30 cellular contexts compared by ENCODE assay signal in the genomic region with DNA sequence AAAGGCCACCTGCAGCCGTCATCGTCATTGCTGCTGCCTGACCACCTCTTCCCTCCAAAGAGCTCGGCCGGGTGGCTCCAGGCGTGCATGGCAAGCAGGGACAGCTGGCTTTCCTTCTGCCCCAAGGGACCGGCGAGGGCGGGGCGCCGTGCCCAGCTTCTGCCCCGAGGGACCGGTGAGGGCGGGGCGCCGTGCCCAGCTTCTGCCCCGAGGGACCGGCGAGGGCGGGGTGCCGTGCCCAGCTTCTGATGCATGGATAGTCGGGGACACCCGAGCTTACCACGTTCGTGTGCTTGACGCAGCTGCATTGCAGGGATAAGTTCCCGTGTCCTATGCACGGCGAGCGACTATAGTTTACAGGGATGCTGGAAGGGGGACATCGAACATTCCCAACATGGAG. TPM values are rescaled to one million over a fixed set of nuclear protein-coding genes. Genes with fewer than 3 reads are reported as not detected.
DNase-seq lines count a peak whose midpoint lies in the region; ATAC-seq lines count a peak whose summit lies in the region.
"Had no signal": no experiment of that assay in that cellular context is flagged by ENCODE, and none has a peak within 500 bp of the region (broad histone marks: within the 10 kb centered on the region; RNA-seq: fewer than 3 reads in every experiment).

No MANE protein-coding gene starts in this region.

- intact Hi-C loops in activated CD4-positive, alpha-beta T cell treated with anti-CD3 and anti-CD28 coated beads, Interleukin-2, amount 10 ng/mL, durations not matched to agents 24 days and 14 days (cut with micrococcal nuclease): no loop called here

- no peak overlapping the region for H3K9ac ChIP-seq in BLaER1
- H3K9ac ChIP-seq in mesendoderm (ENCODE audit: low read length): no peak overlapping the region

- H4K5ac ChIP-seq in mesendoderm (ENCODE audit: low read length): no peak overlapping the region

- peak; percentile 89 to 92 for ATAC-seq in naive B cell (ENCODE audit: low read depth in 2 of 2)
- no peak for ATAC-seq in HG02981 (IDR thresholded peaks at IDR 0.05; ENCODE audit: unreplicated experiment)
- no peak for ATAC-seq in GM18861 (IDR thresholded peaks at IDR 0.05; ENCODE audit: unreplicated experiment)
- ATAC-seq: activated CD8-positive, alpha-beta memory T cell treated with anti-CD3 and anti-CD28 coated beads, Interleukin-2, amount 10 ng/mL, durations not matched to agents 7 days and 5 days; activated T-cell treated with anti-CD3 and anti-CD28 coated beads, Interleukin-2, amount 50 U/mL, for 72 hours; esophagus mucosa; foreskin keratinocyte; left lung; sciatic nerve had no signal

- H3K23ac ChIP-seq in mesendoderm (ENCODE audit: low read length): no peak overlapping the region

- peaks cover 6 to 45% (median 25%) of the 10 kb centered on the region in 3 donors for H3K27me3 Mint-ChIP-seq in naive B cell
- H3K27me3 Mint-ChIP-seq in activated CD4-positive, alpha-beta T cell treated with anti-CD3 and anti-CD28 coated beads, Interleukin-2, amount 10 ng/mL, durations not matched to agents 24 days and 14 days: no peaks in the 10 kb centered on the region
- H3K27me3 Mint-ChIP-seq: activated CD4-positive, alpha-beta T cell treated with anti-CD3 and anti-CD28 coated beads, Interleukin-2, amount 10 ng/mL, durations not matched to agents 7 days and 5 days; activated CD8-positive, alpha-beta memory T cell treated with anti-CD3 and anti-CD28 coated beads, Interleukin-2, amount 10 ng/mL, durations not matched to agents 7 days and 5 days; activated naive CD4-positive, alpha-beta T cell treated with anti-CD3 and anti-CD28 coated beads, Interleukin-2, amount 50 U/mL, for 24 hours; CD4-positive, alpha-beta T cell had no signal

- H3K27ac ChIP-seq in BLaER1 (peak overlapping the region; percentile 49; the same call in 1 of the 2 replicates), mesendoderm (ENCODE audit: low read depth, low read length) (no peak overlapping the region)
- H3K27ac ChIP-seq: cardiac muscle cell, foreskin keratinocyte, hepatocyte, left lung, SK-N-MC, stomach, tibial nerve had no signal

- H3K56ac ChIP-seq in mesendoderm (ENCODE audit: low read length): no peak overlapping the region

- no CpG with 5 or more reads among the region's 30 CpGs for WGBS in mesendoderm (ENCODE audit: extremely low coverage, insufficient coverage, low lambda C conversion rate)

- H3K4ac ChIP-seq in mesendoderm (ENCODE audit: low read depth, low read length): no peak overlapping the region

- H3K9me3 ChIP-seq in BLaER1: no peaks in the 10 kb centered on the region
- H3K9me3 ChIP-seq: left lung, stomach, tibial nerve had no signal

- H3K4me3 ChIP-seq in BLaER1 (no peak overlapping the region), mesendoderm (ENCODE audit: low read length) (no peak overlapping the region)
- H3K4me3 ChIP-seq: cardiac muscle cell, hepatocyte, left lung, SK-N-MC, stomach, tibial nerve had no signal

- H3K27ac Mint-ChIP-seq in naive B cell: peak overlapping the region in 3 of 6 donors; percentile 66 to 86 (median 85)
- no peak overlapping the region for H3K27ac Mint-ChIP-seq in activated CD4-positive, alpha-beta T cell treated with anti-CD3 and anti-CD28 coated beads, Interleukin-2, amount 10 ng/mL, durations not matched to agents 24 days and 14 days
- H3K27ac Mint-ChIP-seq: activated CD4-positive, alpha-beta T cell treated with anti-CD3 and anti-CD28 coated beads, Interleukin-2, amount 10 ng/mL, durations not matched to agents 7 days and 5 days; activated CD8-positive, alpha-beta memory T cell treated with anti-CD3 and anti-CD28 coated beads, Interleukin-2, amount 10 ng/mL, durations not matched to agents 7 days and 5 days; activated naive CD4-positive, alpha-beta T cell treated with anti-CD3 and anti-CD28 coated beads, Interleukin-2, amount 50 U/mL, for 24 hours; activated T-cell treated with anti-CD3 and anti-CD28 coated beads, Interleukin-2, amount 50 U/mL, for 72 hours; CD4-positive, alpha-beta T cell; nephron progenitor cell had no signal

- no peaks in the 10 kb centered on the region for H3K36me3 ChIP-seq in BLaER1
- no peaks in the 10 kb centered on the region for H3K36me3 ChIP-seq in mesendoderm (ENCODE audit: control insufficient read depth, insufficient read depth, low read length)
- H3K36me3 ChIP-seq: cardiac muscle cell, left lung, stomach, tibial nerve had no signal

- H3K27me3 ChIP-seq in BLaER1 (peaks cover 43% of the 10 kb centered on the region), mesendoderm (ENCODE audit: insufficient read depth, low read length, poor library complexity) (no peaks in the 10 kb centered on the region)
- H3K27me3 ChIP-seq: cardiac muscle cell, foreskin keratinocyte, hepatocyte, tibial nerve had no signal

- no peak overlapping the region for H2BK120ac ChIP-seq in mesendoderm (ENCODE audit: low read depth, low read length)

- peaks cover 65% of the 10 kb centered on the region for H3K4me1 ChIP-seq in BLaER1
- peaks cover 5% of the 10 kb centered on the region for H3K4me1 ChIP-seq in mesendoderm (ENCODE audit: control insufficient read depth, low read depth, low read length)
- H3K4me1 ChIP-seq: foreskin keratinocyte, left lung had no signal

- no peak overlapping the region for H2BK5ac ChIP-seq in mesendoderm (ENCODE audit: low read length)

- no peaks in the 10 kb centered on the region for H3K79me2 ChIP-seq in mesendoderm (ENCODE audit: control insufficient read depth, insufficient read depth, low read length)
- H3K79me2 ChIP-seq: hepatocyte had no signal

- H3K79me1 ChIP-seq in mesendoderm (ENCODE audit: low read length): no peaks in the 10 kb centered on the region

- H3K9me3 Mint-ChIP-seq in naive B cell: peaks cover 0 to 2% (median 0%) of the 10 kb centered on the region in 7 donors
- H3K9me3 Mint-ChIP-seq in activated CD4-positive, alpha-beta T cell treated with anti-CD3 and anti-CD28 coated beads, Interleukin-2, amount 10 ng/mL, durations not matched to agents 24 days and 14 days: no peaks in the 10 kb centered on the region
- H3K9me3 Mint-ChIP-seq: activated CD4-positive, alpha-beta T cell treated with anti-CD3 and anti-CD28 coated beads, Interleukin-2, amount 10 ng/mL, durations not matched to agents 7 days and 5 days; activated naive CD4-positive, alpha-beta T cell treated with anti-CD3 and anti-CD28 coated beads, Interleukin-2, amount 50 U/mL, for 24 hours; activated T-cell treated with anti-CD3 and anti-CD28 coated beads, Interleukin-2, amount 50 U/mL, for 72 hours; CD4-positive, alpha-beta T cell; nephron progenitor cell had no signal

- H3K4me2 ChIP-seq in BLaER1 (peak overlapping the region; percentile 93), mesendoderm (ENCODE audit: low read length) (no peak overlapping the region)
- H3K4me2 ChIP-seq: hepatocyte had no signal

- H3K36me3 Mint-ChIP-seq in naive B cell: no peaks in the 10 kb centered on the region
- H3K36me3 Mint-ChIP-seq in activated CD4-positive, alpha-beta T cell treated with anti-CD3 and anti-CD28 coated beads, Interleukin-2, amount 10 ng/mL, durations not matched to agents 24 days and 14 days (ENCODE audit: low read depth): no peaks in the 10 kb centered on the region
- H3K36me3 Mint-ChIP-seq: activated CD8-positive, alpha-beta memory T cell treated with anti-CD3 and anti-CD28 coated beads, Interleukin-2, amount 10 ng/mL, durations not matched to agents 7 days and 5 days; activated naive CD4-positive, alpha-beta T cell treated with anti-CD3 and anti-CD28 coated beads, Interleukin-2, amount 50 U/mL, for 24 hours had no signal

- peaks cover 17 to 25% (median 21%) of the 10 kb centered on the region in 3 donors for H3K4me1 Mint-ChIP-seq in naive B cell
- H3K4me1 Mint-ChIP-seq in activated CD4-positive, alpha-beta T cell treated with anti-CD3 and anti-CD28 coated beads, Interleukin-2, amount 10 ng/mL, durations not matched to agents 24 days and 14 days: no peaks in the 10 kb centered on the region
- H3K4me1 Mint-ChIP-seq: activated CD4-positive, alpha-beta T cell treated with anti-CD3 and anti-CD28 coated beads, Interleukin-2, amount 10 ng/mL, durations not matched to agents 7 days and 5 days; activated CD8-positive, alpha-beta memory T cell treated with anti-CD3 and anti-CD28 coated beads, Interleukin-2, amount 10 ng/mL, durations not matched to agents 7 days and 5 days; activated naive CD4-positive, alpha-beta T cell treated with anti-CD3 and anti-CD28 coated beads, Interleukin-2, amount 50 U/mL, for 24 hours had no signal

- H3K4me3 Mint-ChIP-seq in naive B cell: peak overlapping the region; percentile 36 to 82 (median 44)
- no peak overlapping the region for H3K4me3 Mint-ChIP-seq in activated CD4-positive, alpha-beta T cell treated with anti-CD3 and anti-CD28 coated beads, Interleukin-2, amount 10 ng/mL, durations not matched to agents 24 days and 14 days
- H3K4me3 Mint-ChIP-seq: activated CD4-positive, alpha-beta T cell treated with anti-CD3 and anti-CD28 coated beads, Interleukin-2, amount 10 ng/mL, durations not matched to agents 7 days and 5 days; activated CD8-positive, alpha-beta memory T cell treated with anti-CD3 and anti-CD28 coated beads, Interleukin-2, amount 10 ng/mL, durations not matched to agents 7 days and 5 days; activated naive CD4-positive, alpha-beta T cell treated with anti-CD3 and anti-CD28 coated beads, Interleukin-2, amount 50 U/mL, for 24 hours; activated T-cell treated with anti-CD3 and anti-CD28 coated beads, Interleukin-2, amount 50 U/mL, for 72 hours; CD4-positive, alpha-beta T cell; nephron progenitor cell had no signal

- no peak overlapping the region for H2BK15ac ChIP-seq in mesendoderm (replicated peaks; ENCODE audit: low read depth)

- DNase-seq in DMS153 treated with DMSO at 0.1 percent for 48 hours (lab: John Stamatoyannopoulos, UW; ENCODE audit: unreplicated experiment) (peak; percentile 67), NCI-H345 (lab: John Stamatoyannopoulos, UW) (peak; percentile 63), naive B cell (peak; percentile 75), mesendoderm (no peak)
- no peak for DNase-seq in activated CD4-positive, alpha-beta T cell treated with anti-CD3 and anti-CD28 coated beads, Interleukin-2, amount 10 ng/mL, durations not matched to agents 24 days and 14 days
- DNase-seq: activated CD4-positive, alpha-beta T cell treated with anti-CD3 and anti-CD28 coated beads, Interleukin-2, amount 10 ng/mL, durations not matched to agents 7 days and 5 days; activated CD8-positive, alpha-beta memory T cell treated with anti-CD3 and anti-CD28 coated beads, Interleukin-2, amount 10 ng/mL, durations not matched to agents 7 days and 5 days; activated T-cell treated with anti-CD3 and anti-CD28 coated beads, Interleukin-2, amount 50 U/mL, for 72 hours; cortex of kidney; DMS53; foreskin keratinocyte; KBM-7; MM.1S; NCI-H1930; nephron progenitor cell; stomach; T-helper 2 cell had no signal

- no peak overlapping the region for H2AK5ac ChIP-seq in mesendoderm (ENCODE audit: low read length)

- H3K18ac ChIP-seq in mesendoderm (ENCODE audit: low read length): no peak overlapping the region

- no peak overlapping the region for H4K8ac ChIP-seq in mesendoderm (ENCODE audit: low read depth, low read length)

- H4K20me1 ChIP-seq in BLaER1: peaks cover 27% of the 10 kb centered on the region

RNA-seq across cellular contexts. Expression of a gene that starts 27.0 kb away (rescaled TPM):
- polyA plus RNA-seq in naive B cell (ENCODE audit: low read depth in 6 of 6): under 1 TPM in 1 of 6 donors, not detected in 5; 0.05 TPM
- 1.6 TPM for polyA plus RNA-seq in mesendoderm (2013, experiment 1 of 2)
- polyA plus RNA-seq in mesendoderm (2013, experiment 2 of 2): 1.2 TPM
- total RNA-seq in activated CD4-positive, alpha-beta T cell treated with anti-CD3 and anti-CD28 coated beads, Interleukin-2, amount 10 ng/mL, durations not matched to agents 24 days and 14 days: not detected in 2 replicates
- total RNA-seq: activated CD4-positive, alpha-beta T cell treated with anti-CD3 and anti-CD28 coated beads, Interleukin-2, amount 10 ng/mL, durations not matched to agents 7 days and 5 days; activated CD8-positive, alpha-beta memory T cell treated with anti-CD3 and anti-CD28 coated beads, Interleukin-2, amount 10 ng/mL, durations not matched to agents 7 days and 5 days; CD4-positive, alpha-beta T cell had no signal
- polyA plus RNA-seq: aorta had no signal

Comparison
In these comparisons a context has a peak if more than half of its experiments do, and no peak if none do; other contexts are left out.
1. DNase-seq: peak in DMS153 treated with DMSO at 0.1 percent for 48 hours (single experiment), NCI-H345 (single experiment) and naive B cell (single experiment); none in mesendoderm (single experiment) and activated CD4-positive, alpha-beta T cell treated with anti-CD3 and anti-CD28 coated beads, Interleukin-2, amount 10 ng/mL, durations not matched to agents 24 days and 14 days (single experiment).
2. ATAC-seq: peak in naive B cell (2 of 2); none in HG02981 (single experiment) and GM18861 (single experiment).